In genomic region chr11:108647701-108648527, GRCh38 we compare ENCODE assay signal across 8 cellular contexts. TPM values are rescaled to one million over a fixed set of nuclear protein-coding genes. Genes with fewer than 3 reads are reported as not detected.
DNase-seq lines count a peak whose midpoint lies in the region; ATAC-seq and TF ChIP-seq lines count a peak whose summit lies in the region.

No MANE protein-coding gene starts in this region.

- TF ChIP-seq CTCF in GM06990 (IDR thresholded peaks at IDR 0.05; ENCODE audit: insufficient read depth, low read length, poor library complexity, severe bottlenecking) (peak; percentile 90), HFF-Myc (IDR thresholded peaks at IDR 0.05; ENCODE audit: low read depth, low read length, missing control alignments) (peak; percentile 90)

- H3K27ac ChIP-seq in right cardiac atrium (ENCODE audit: low read length): peak overlapping the region; percentile 50

- no peaks in the 10 kb centered on the region for H3K27me3 ChIP-seq in GM06990 (replicated peaks; ENCODE audit: control insufficient read depth, insufficient read depth, low read length)
- no peaks in the 10 kb centered on the region for H3K27me3 ChIP-seq in right cardiac atrium (ENCODE audit: control insufficient read depth, insufficient read depth)

- H3K4me1 ChIP-seq in right cardiac atrium (ENCODE audit: control insufficient read depth, insufficient read depth, low read length): no peaks in the 10 kb centered on the region

- no peaks in the 10 kb centered on the region for H3K36me3 ChIP-seq in GM06990 (ENCODE audit: control insufficient read depth, insufficient read depth, low read length)

- WGBS in right cardiac atrium: 30% methylated on average over 9 of the region's 9 CpGs

- H3K4me3 ChIP-seq in GM06990 (replicated peaks; ENCODE audit: low read depth, low read length) (no peak overlapping the region), HFF-Myc (replicated peaks; ENCODE audit: low read depth, low read length) (no peak overlapping the region), right cardiac atrium (ENCODE audit: low read length) (no peak overlapping the region)

- ATAC-seq in right cardiac atrium: peak; percentile 92 to 94
- peak; percentile 94 for ATAC-seq in sciatic nerve

- DNase-seq in GM06990 (ENCODE audit: extremely low read depth, insufficient read length): peak; percentile 41
- peak; percentile 81 for DNase-seq in HFF-Myc (ENCODE audit: extremely low read depth, low read depth)
- DNase-seq in NCI-H1092 treated with DMSO at 0.1 percent for 48 hours (lab: John Stamatoyannopoulos, UW): peak; percentile 72
- DNase-seq in SW480 (ENCODE audit: low spot score): peak; percentile 72
- peak in 50 of 56 donors; percentile 6 to 89 (median 52) for DNase-seq in amygdala (lab: John Stamatoyannopoulos, UW)
- peak; percentile 66 to 85 (median 81) for DNase-seq in right cardiac atrium
- peak; percentile 72 for DNase-seq in sciatic nerve (ENCODE audit: low spot score)
- DNase-seq in cortex of kidney (lab: John Stamatoyannopoulos, UW): no peak

- intact Hi-C loops in right cardiac atrium (cut with DNase I): loop anchor here in 1 of 4 donors (5.0 to 10.0 kb wide), 2 partner anchors 153 to 226 kb away; partner anchors contain the start of gene POGLUT3
- intact Hi-C loops in sciatic nerve (cut with DNase I): loop anchor here (10.0 kb wide), 1 partner anchor 523 kb away; the partner anchor contains the start of gene ACAT1

- no peaks in the 10 kb centered on the region for H3K9me3 ChIP-seq in right cardiac atrium (ENCODE audit: control insufficient read depth, low read length)

RNA-seq across cellular contexts. Expression of gene DDX10, which starts 17.0 kb away (rescaled TPM):
- total RNA-seq in right cardiac atrium (10 to 100 TPM; 14.8 to 20.2 (median 15.3) TPM), sciatic nerve (31.6 TPM)
- polyA plus RNA-seq in right cardiac atrium: 13.2 TPM

RNA-seq across cellular contexts. Expression of gene EXPH5, which starts 54.3 kb away (rescaled TPM):
- total RNA-seq in right cardiac atrium (1 to 10 TPM; 1.8 to 5.0 (median 2.4) TPM), sciatic nerve (11.9 TPM)
- polyA plus RNA-seq in right cardiac atrium: 0.41 TPM
